ENCODE assay signal across 8 cellular contexts in the genomic region with DNA sequence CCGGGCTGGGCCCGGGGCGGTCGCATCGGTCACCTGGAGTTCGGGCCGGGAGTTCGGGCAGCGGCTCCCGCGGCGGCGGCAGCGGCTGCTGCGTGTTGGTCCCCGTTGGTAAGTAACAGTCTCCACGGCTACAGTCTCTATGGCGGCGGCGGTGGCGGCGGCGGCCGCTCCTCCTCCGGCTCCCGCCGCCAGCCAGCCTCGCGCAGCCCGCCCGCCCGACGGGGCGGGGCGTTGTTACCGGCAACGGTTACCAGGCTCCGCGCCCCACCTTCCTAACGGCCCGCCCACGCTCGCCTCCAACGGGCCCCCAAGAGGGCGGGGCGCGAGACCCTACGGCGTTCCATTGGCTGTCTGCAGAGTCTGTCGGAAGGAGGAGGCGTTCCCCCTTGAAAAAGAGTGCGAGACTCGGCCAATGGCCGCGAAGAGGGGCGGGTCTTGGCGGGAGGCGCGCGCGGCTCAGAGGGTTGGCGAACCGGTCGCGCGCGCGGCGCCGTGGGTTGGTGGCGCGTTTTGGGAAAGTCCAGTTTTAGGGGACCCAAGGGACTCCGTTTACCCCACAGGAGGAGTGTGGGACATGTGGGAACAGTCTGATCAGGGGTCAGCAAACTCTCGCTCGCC. TPM values are rescaled to one million over a fixed set of nuclear protein-coding genes. Genes with fewer than 3 reads are reported as not detected.
A peak's percentile ranks its signal among the peaks of the same experiment; 100 is the strongest.
DNase-seq lines count a peak whose midpoint lies in the region; ATAC-seq lines count a peak whose summit lies in the region.

A gene (minus strand): TSS at position 141 of the 618 bp plus-strand sequence. CDS start 63,004 bp downstream, outside the sequence.

- H3K27me3 Mint-ChIP-seq in IgD-negative memory B cell = peaks cover 19% of the 10 kb centered on the region

- DNase-seq in DMS53 (lab: John Stamatoyannopoulos, UW) = peak; percentile 99
- peak; percentile 98 for DNase-seq in OCI-M1 (lab: John Stamatoyannopoulos, UW)
- DNase-seq in activated T-cell treated with anti-CD3 and anti-CD28 coated beads for 4 hours = peak; percentile 98
- peak; percentile 88 for DNase-seq in epithelial cell of prostate (ENCODE audit: low read depth, low spot score)
- DNase-seq in mucosa of gallbladder (ENCODE audit: low spot score) = peak; percentile 99
- peak; percentile 98 for DNase-seq in stimulated activated CD8-positive, alpha-beta memory T cell treated with anti-CD3 and anti-CD28 coated beads, Interleukin-4, amount 100 ng/mL, for 1 hour (ENCODE audit: low read depth in 2 of 2, low spot score in 1 of 2)

- peak within 1 kb of the TSS; percentile 20 for H3K27ac ChIP-seq in epithelial cell of prostate

- H3K9me3 Mint-ChIP-seq in IgD-negative memory B cell = no peaks in the 10 kb centered on the region

- H3K36me3 Mint-ChIP-seq in IgD-negative memory B cell = no peaks in the 10 kb centered on the region

- peak; percentile 86 for ATAC-seq in GM21619 (IDR thresholded peaks at IDR 0.05; ENCODE audit: unreplicated experiment)

- H3K4me3 Mint-ChIP-seq in IgD-negative memory B cell = peak within 1 kb of the TSS; percentile 87 to 97 (median 95)

- H3K27ac Mint-ChIP-seq in IgD-negative memory B cell = peak within 1 kb of the TSS; percentile 83 to 95 (median 94)

- H3K4me1 Mint-ChIP-seq in IgD-negative memory B cell = peaks cover 16 to 17% (median 16%) of the 10 kb centered on the region in 3 donors

RNA-seq across cellular contexts. Expression of the gene that starts here (rescaled TPM):
- 3.1 TPM for polyA plus RNA-seq in IgD-negative memory B cell
- 8.6 TPM for total RNA-seq in mucosa of gallbladder

Comparison
In these comparisons a context has a peak if more than half of its experiments do, and no peak if none do; other contexts are left out.
1. Peak in every context shown above with its lines: DNase-seq, ATAC-seq and H3K27ac ChIP-seq.